13 cellular contexts compared by ENCODE assay signal in genomic region chr4:6423575-6423974, GRCh38. TPM values are rescaled to one million over a fixed set of nuclear protein-coding genes. Genes with fewer than 3 reads are reported as not detected.
DNase-seq lines count a peak whose midpoint lies in the region; ATAC-seq and TF ChIP-seq lines count a peak whose summit lies in the region.
"Had no signal": no experiment of that assay in that cellular context is flagged by ENCODE, and none has a peak within 500 bp of the region (broad histone marks: within the 10 kb centered on the region; RNA-seq: fewer than 3 reads in every experiment).

No MANE protein-coding gene starts in this region.

- no peak for TF ChIP-seq CTCF in RWPE1 (conservative IDR thresholded peaks at IDR 0.05; ENCODE audit: low read depth)

- POLR2A ChIA-PET in RWPE1 (lab: Yijun Ruan, JAX; ENCODE audit: low non-redundant PET): no interaction called here

- ATAC-seq in GM18499 (IDR thresholded peaks at IDR 0.05; ENCODE audit: insufficient read depth, unreplicated experiment) (peak; percentile 94), GM19467 (IDR thresholded peaks at IDR 0.05; ENCODE audit: unreplicated experiment) (peak; percentile 90), HG02970 (IDR thresholded peaks at IDR 0.05; ENCODE audit: low FRiP score, unreplicated experiment) (peak; percentile 53)

- DNase-seq in MV-4-11 (lab: John Stamatoyannopoulos, UW): peak; percentile 82
- DNase-seq in NCI-H345 treated with DMSO at 0.1 percent for 48 hours (lab: John Stamatoyannopoulos, UW; ENCODE audit: unreplicated experiment): no peak
- no peak for DNase-seq in ureter (ENCODE audit: low spot score)
- DNase-seq in activated CD4-positive, CD25-positive, alpha-beta regulatory T cell (lab: John Stamatoyannopoulos, UW): no peak
- DNase-seq in RWPE1 (ENCODE audit: low spot score): no peak
- DNase-seq: activated naive CD8-positive, alpha-beta T cell treated with anti-CD3 and anti-CD28 coated beads, Interleukin-2, amount 10 ng/mL, durations not matched to agents 7 days and 5 days; hypothalamus; NCI-H187 treated with DMSO at 0.1 percent for 48 hours; SHP77 treated with DMSO at 0.1 percent for 48 hours had no signal

- CTCF ChIA-PET in RWPE1 (lab: Yijun Ruan, JAX): no interaction called here

- H3K27ac ChIP-seq in RWPE1: no peak overlapping the region

RNA-seq across cellular contexts. Expression of gene PPP2R2C, which starts 48.8 kb away (rescaled TPM):
- 2.8 TPM for total RNA-seq in ureter
- total RNA-seq: activated naive CD8-positive, alpha-beta T cell treated with anti-CD3 and anti-CD28 coated beads, Interleukin-2, amount 10 ng/mL, durations not matched to agents 7 days and 5 days; mononuclear cell had no signal
